8 cellular contexts compared by ENCODE assay signal in genomic region chr7:22559829-22560489, GRCh38. TPM values are rescaled to one million over a fixed set of nuclear protein-coding genes. Genes with fewer than 3 reads are reported as not detected.
DNase-seq lines count a peak whose midpoint lies in the region; ATAC-seq and TF ChIP-seq lines count a peak whose summit lies in the region.

No MANE protein-coding gene starts in this region.

- no peaks in the 10 kb centered on the region for H3K36me3 ChIP-seq in CD8-positive, alpha-beta T cell (ENCODE audit: insufficient read depth, low read length)
- H3K36me3 ChIP-seq in KMS-11 (ENCODE audit: insufficient read depth) (no peaks in the 10 kb centered on the region), PC-3 (ENCODE audit: low read depth, low read length) (no peaks in the 10 kb centered on the region), esophagus squamous epithelium (no peaks in the 10 kb centered on the region)

- peaks cover 18% of the 10 kb centered on the region for H3K27me3 Mint-ChIP-seq in CD8-positive, alpha-beta T cell (ENCODE audit: low read depth)
- peaks cover 9 to 15% of the 10 kb centered on the region in 2 donors for H3K27me3 Mint-ChIP-seq in natural killer cell treated with Interleukin-12 subunit alpha and Interleukin-12 subunit beta and Interleukin-15 and Interleukin-18, amount 100 ng/mL, for 72 hours

- H3K9me2 ChIP-seq in PC-3 (replicated peaks; ENCODE audit: low read length): no peaks in the 10 kb centered on the region

- peak overlapping the region; percentile 8; the same call in 1 of the 2 replicates for H2AFZ ChIP-seq in KMS-11 (ENCODE audit: low read depth)
- H2AFZ ChIP-seq in PC-3 (ENCODE audit: low read length): no peak overlapping the region

- no peaks in the 10 kb centered on the region for H3K9me3 Mint-ChIP-seq in CD8-positive, alpha-beta T cell
- no peaks in the 10 kb centered on the region for H3K9me3 Mint-ChIP-seq in natural killer cell treated with Interleukin-12 subunit alpha and Interleukin-12 subunit beta and Interleukin-15 and Interleukin-18, amount 100 ng/mL, for 72 hours

- H3K4me3 Mint-ChIP-seq in CD8-positive, alpha-beta T cell: no peak overlapping the region
- H3K4me3 Mint-ChIP-seq in natural killer cell treated with Interleukin-12 subunit alpha and Interleukin-12 subunit beta and Interleukin-15 and Interleukin-18, amount 100 ng/mL, for 72 hours: no peak overlapping the region

- peaks cover 4% of the 10 kb centered on the region for H3K27me3 ChIP-seq in CD8-positive, alpha-beta T cell (ENCODE audit: insufficient read depth, low read length)
- no peaks in the 10 kb centered on the region for H3K27me3 ChIP-seq in KMS-11 (ENCODE audit: insufficient read depth, low read depth)
- no peaks in the 10 kb centered on the region for H3K27me3 ChIP-seq in PC-3 (ENCODE audit: low read length)
- peaks cover 0 to 16% (median 0%) of the 10 kb centered on the region in 4 donors for H3K27me3 ChIP-seq in esophagus squamous epithelium

- 35 to 47% methylated on average over 12 to 13 of the region's 13 CpGs for WGBS in esophagus squamous epithelium, 2 donors

- H4K20me1 ChIP-seq in KMS-11 (ENCODE audit: insufficient read depth) (no peaks in the 10 kb centered on the region), PC-3 (ENCODE audit: low read length) (no peaks in the 10 kb centered on the region)

- ATAC-seq in CD8-positive, alpha-beta T cell: peak; percentile 88
- ATAC-seq in GM19463 (IDR thresholded peaks at IDR 0.05; ENCODE audit: unreplicated experiment) (peak; percentile 44), PC-3 (peak; percentile 55)
- ATAC-seq in natural killer cell treated with Interleukin-12 subunit alpha and Interleukin-12 subunit beta and Interleukin-15 and Interleukin-18, amount 100 ng/mL, for 72 hours: peak; percentile 58 to 75

- BruUV-seq in PC-3 (replicated peaks; lab: Mats Ljungman, UMichigan): no TSS peak

- no peaks in the 10 kb centered on the region for H3K9me3 ChIP-seq in CD8-positive, alpha-beta T cell (ENCODE audit: low read length)
- H3K9me3 ChIP-seq in PC-3 (ENCODE audit: low read length): no peaks in the 10 kb centered on the region
- H3K9me3 ChIP-seq in esophagus squamous epithelium: no peaks in the 10 kb centered on the region

- CTCF ChIA-PET in CD8-positive, alpha-beta T cell (lab: Charles Lee): interaction anchor here (0.7 to 10.9 kb wide), 18 partner anchors 8 to 526 kb away, joined by 3 to 129 read pairs (median 4); partner anchors contain the start of gene IL6
- CTCF ChIA-PET in PC-3 (lab: Charles Lee): interaction anchor here (0.6 to 4.1 kb wide), 11 partner anchors 18 to 1548 kb away, joined by 3 to 88 read pairs (median 5); partner anchors contain the start of gene IL6

- peaks cover 22% of the 10 kb centered on the region for H3K4me1 ChIP-seq in CD8-positive, alpha-beta T cell (ENCODE audit: insufficient read depth, low read length)
- H3K4me1 ChIP-seq in KMS-11 (ENCODE audit: low read depth, poor library complexity, severe bottlenecking): peaks cover 52% of the 10 kb centered on the region
- peaks cover 49% of the 10 kb centered on the region for H3K4me1 ChIP-seq in PC-3 (ENCODE audit: insufficient read depth, low read length)
- H3K4me1 ChIP-seq in esophagus squamous epithelium: peaks cover 4 to 50% (median 17%) of the 10 kb centered on the region in 3 donors

- no peaks in the 10 kb centered on the region for H3F3A ChIP-seq in PC-3 (ENCODE audit: low read length, unreplicated experiment)

- peaks cover 26% of the 10 kb centered on the region for H3K4me1 Mint-ChIP-seq in CD8-positive, alpha-beta T cell (ENCODE audit: low read depth)
- H3K4me1 Mint-ChIP-seq in natural killer cell treated with Interleukin-12 subunit alpha and Interleukin-12 subunit beta and Interleukin-15 and Interleukin-18, amount 100 ng/mL, for 72 hours (ENCODE audit: low read depth in 2 of 2): peaks cover 14 to 31% of the 10 kb centered on the region in 2 donors

- no peaks in the 10 kb centered on the region for H3K79me2 ChIP-seq in KMS-11 (ENCODE audit: insufficient read depth, low read depth)
- H3K79me2 ChIP-seq in PC-3 (ENCODE audit: low read length): no peaks in the 10 kb centered on the region

- TF ChIP-seq CTCF in CD8-positive, alpha-beta T cell (IDR thresholded peaks at IDR 0.05): peak; percentile 63
- TF ChIP-seq CTCF in KMS-11 (conservative IDR thresholded peaks at IDR 0.05; ENCODE audit: low read depth, low read length) (peak; percentile 97), PC-3 (conservative IDR thresholded peaks at IDR 0.05; ENCODE audit: low read depth, low read length) (peak; percentile 95), esophagus squamous epithelium (IDR thresholded peaks at IDR 0.05) (peak; percentile 77 to 93 (median 86))

- no peak overlapping the region for H3K27ac ChIP-seq in CD8-positive, alpha-beta T cell (ENCODE audit: low read depth, low read length)
- H3K27ac ChIP-seq in KMS-11: no peak overlapping the region
- H3K27ac ChIP-seq in PC-3 (ENCODE audit: low read length): peak overlapping the region; percentile 95
- no peak overlapping the region for H3K27ac ChIP-seq in esophagus squamous epithelium

- TF ChIP-seq POLR2A in esophagus squamous epithelium (IDR thresholded peaks at IDR 0.05): no peak

- H3K9ac ChIP-seq in KMS-11: no peak overlapping the region
- H3K9ac ChIP-seq in PC-3 (ENCODE audit: low read length): peak overlapping the region; percentile 83

- intact Hi-C loops in CD8-positive, alpha-beta T cell (cut with DNase I, micrococcal nuclease): loop anchor here (1.0 to 5.0 kb wide), 5 partner anchors 166 to 495 kb away; no protein-coding TSS in a partner anchor
- intact Hi-C loops in PC-3 (cut with micrococcal nuclease): loop anchor here (1.0 to 10.0 kb wide), 5 partner anchors 37 to 495 kb away; no protein-coding TSS in a partner anchor
- intact Hi-C loops in esophagus squamous epithelium (cut with DNase I): loop anchor here (5.0 kb wide), 2 partner anchors 167 to 222 kb away; partner anchors contain the start of gene IL6

- no peak overlapping the region for H3K27ac Mint-ChIP-seq in CD8-positive, alpha-beta T cell
- H3K27ac Mint-ChIP-seq in natural killer cell treated with Interleukin-12 subunit alpha and Interleukin-12 subunit beta and Interleukin-15 and Interleukin-18, amount 100 ng/mL, for 72 hours: peak overlapping the region; percentile 31 to 35

- peak; percentile 24 to 64 (median 56) for DNase-seq in CD8-positive, alpha-beta T cell
- peak; percentile 86 for DNase-seq in PC-3
- DNase-seq in activated T-cell treated with anti-CD3 and anti-CD28 coated beads for 48 hours (ENCODE audit: low read depth): peak; percentile 57
- DNase-seq in esophagus squamous epithelium (lab: John Stamatoyannopoulos, UW): no peak
- no peak for DNase-seq in natural killer cell treated with Interleukin-12 subunit alpha and Interleukin-12 subunit beta and Interleukin-15 and Interleukin-18, amount 100 ng/mL, for 72 hours (ENCODE audit: low spot score)
- peak; percentile 87 for DNase-seq in superior temporal gyrus (ENCODE audit: extremely low spot score)

- no peaks in the 10 kb centered on the region for H3K36me3 Mint-ChIP-seq in CD8-positive, alpha-beta T cell
- no peaks in the 10 kb centered on the region for H3K36me3 Mint-ChIP-seq in natural killer cell treated with Interleukin-12 subunit alpha and Interleukin-12 subunit beta and Interleukin-15 and Interleukin-18, amount 100 ng/mL, for 72 hours

- POLR2A ChIA-PET in CD8-positive, alpha-beta T cell (lab: Charles Lee): no interaction called here
- POLR2A ChIA-PET in PC-3 (lab: Charles Lee; ENCODE audit: unreplicated experiment): no interaction called here

- H3K4me3 ChIP-seq in CD8-positive, alpha-beta T cell (ENCODE audit: low read depth, low read length): no peak overlapping the region
- no peak overlapping the region for H3K4me3 ChIP-seq in KMS-11 (IDR thresholded peaks at IDR 0.05; ENCODE audit: insufficient read depth, low read depth, low read length)
- H3K4me3 ChIP-seq in PC-3 (ENCODE audit: low read length): no peak overlapping the region
- H3K4me3 ChIP-seq in esophagus squamous epithelium: no peak overlapping the region

- 0 out of 2 replicates have a peak overlapping the region, but pooled peaks have one; percentile 0 for H3K4me2 ChIP-seq in KMS-11
- H3K4me2 ChIP-seq in PC-3 (ENCODE audit: low read length): no peak overlapping the region

RNA-seq across cellular contexts. Expression of gene STEAP1B, which starts 60.0 kb away (rescaled TPM):
- total RNA-seq in CD8-positive, alpha-beta T cell: not detected
- total RNA-seq in PC-3 (2014; rRNA removed) (0.47 TPM in 1 of 2 replicates, not detected in the other), esophagus squamous epithelium (10 to 100 TPM in 1 of 4 donors, under 1 TPM in 3; 0.29 to 13.1 (median 0.69) TPM)
- 1 to 10 TPM; 1.2 to 4.1 TPM for total RNA-seq in natural killer cell treated with Interleukin-12 subunit alpha and Interleukin-12 subunit beta and Interleukin-15 and Interleukin-18, amount 100 ng/mL, for 72 hours

Comparison
In these comparisons a context has a peak if more than half of its experiments do, and no peak if none do; other contexts are left out.
1. DNase-seq: peak in CD8-positive, alpha-beta T cell (7 of 7), PC-3 (single experiment), activated T-cell treated with anti-CD3 and anti-CD28 coated beads for 48 hours (single experiment) and superior temporal gyrus (single experiment); none in esophagus squamous epithelium (single experiment) and natural killer cell treated with Interleukin-12 subunit alpha and Interleukin-12 subunit beta and Interleukin-15 and Interleukin-18, amount 100 ng/mL, for 72 hours (single experiment).
2. Peak in every context shown above with its lines, with median percentiles within 50 percentile points of each other: ATAC-seq and CTCF ChIP-seq.